1 cellular context compared by ENCODE assay signal in the genomic region with DNA sequence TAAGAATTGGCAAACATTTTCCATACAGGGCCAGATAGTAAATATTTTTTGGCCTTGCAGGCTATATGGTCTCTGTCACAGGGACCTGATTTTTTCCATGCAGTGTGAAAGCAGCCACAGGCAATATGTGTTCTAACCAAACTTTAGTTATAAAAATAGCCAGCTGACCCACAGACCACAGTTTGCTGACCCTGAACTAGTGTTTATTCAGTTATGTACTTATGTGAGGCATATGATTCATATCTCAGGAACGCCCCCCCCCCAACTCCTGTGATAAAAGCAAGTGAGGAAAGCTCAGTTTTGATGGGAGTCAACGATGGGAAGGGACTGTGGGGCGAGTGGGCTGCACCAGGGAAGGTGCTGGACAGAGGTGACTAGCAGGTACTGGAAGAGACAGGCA.
TF ChIP-seq lines count a peak whose summit lies in the region.

No MANE protein-coding gene starts in this region.

TF ChIP-seq in IMR-90, 13 proteins besides CTCF, POLR2A, EP300 and RAD21:
- TF ChIP-seq, protein P1, sequence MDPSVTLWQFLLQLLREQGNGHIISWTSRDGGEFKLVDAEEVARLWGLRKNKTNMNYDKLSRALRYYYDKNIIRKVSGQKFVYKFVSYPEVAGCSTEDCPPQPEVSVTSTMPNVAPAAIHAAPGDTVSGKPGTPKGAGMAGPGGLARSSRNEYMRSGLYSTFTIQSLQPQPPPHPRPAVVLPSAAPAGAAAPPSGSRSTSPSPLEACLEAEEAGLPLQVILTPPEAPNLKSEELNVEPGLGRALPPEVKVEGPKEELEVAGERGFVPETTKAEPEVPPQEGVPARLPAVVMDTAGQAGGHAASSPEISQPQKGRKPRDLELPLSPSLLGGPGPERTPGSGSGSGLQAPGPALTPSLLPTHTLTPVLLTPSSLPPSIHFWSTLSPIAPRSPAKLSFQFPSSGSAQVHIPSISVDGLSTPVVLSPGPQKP (IDR thresholded peaks at IDR 0.05; ENCODE audit: borderline replicate concordance, low read depth, low read length): no peak
- TF ChIP-seq BHLHE40 (IDR thresholded peaks at IDR 0.05; ENCODE audit: low read depth, low read length) (no peak), FOS (IDR thresholded peaks at IDR 0.05; ENCODE audit: low read depth, low read length) (no peak), NFE2L2 (IDR thresholded peaks at IDR 0.05; ENCODE audit: low read depth, low read length) (no peak), SMC3 (IDR thresholded peaks at IDR 0.05; ENCODE audit: low read depth, low read length) (no peak), MXI1 (IDR thresholded peaks at IDR 0.05; ENCODE audit: borderline replicate concordance, low read depth, low read length) (no peak), RCOR1 (IDR thresholded peaks at IDR 0.05; ENCODE audit: insufficient replicate concordance, low read length) (no peak), MAZ (IDR thresholded peaks at IDR 0.05; ENCODE audit: borderline replicate concordance, low read depth, low read length) (no peak), CHD1 (IDR thresholded peaks at IDR 0.05; ENCODE audit: low read depth, low read length) (no peak), MAFK (IDR thresholded peaks at IDR 0.05; ENCODE audit: low read depth, low read length) (no peak), RFX5 (IDR thresholded peaks at IDR 0.05; ENCODE audit: low read depth, low read length) (no peak), USF2 (IDR thresholded peaks at IDR 0.05; ENCODE audit: low read depth, low read length) (no peak), CEBPB (IDR thresholded peaks at IDR 0.05; ENCODE audit: low read depth, low read length) (no peak)
